ENCODE assay signal across 17 cellular contexts in the genomic region with DNA sequence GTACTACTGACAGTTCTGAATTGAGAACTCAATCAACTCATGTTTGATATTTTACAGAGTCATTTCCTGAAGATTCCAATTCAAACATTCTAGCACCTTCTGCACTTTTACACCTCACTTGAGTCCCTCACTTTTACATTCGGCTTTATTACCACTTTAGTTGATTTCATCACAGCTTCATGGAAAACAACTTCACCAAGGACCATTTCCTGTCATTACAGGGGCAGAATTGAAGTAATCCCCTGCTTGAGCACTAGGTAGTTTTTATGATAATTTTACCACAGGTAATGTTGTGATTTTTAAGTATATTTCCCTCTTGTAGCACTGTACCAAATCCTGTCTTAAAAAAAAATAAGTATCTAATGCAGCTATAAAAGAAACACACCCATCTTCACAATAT.
DNase-seq lines count a peak whose midpoint lies in the region; ATAC-seq, FAIRE-seq and TF ChIP-seq lines count a peak whose summit lies in the region.
"Had no signal": no experiment of that assay in that cellular context is flagged by ENCODE, and none has a peak within 500 bp of the region (broad histone marks: within the 10 kb centered on the region; RNA-seq: fewer than 3 reads in every experiment).

No MANE protein-coding gene starts in this region.

- H3K4me1 ChIP-seq in Loucy (ENCODE audit: insufficient read depth, low read length, poor library complexity, severe bottlenecking) = peaks cover 9% of the 10 kb centered on the region
- H3K4me1 ChIP-seq in uterus = no peaks in the 10 kb centered on the region

- TF ChIP-seq CTCF in Loucy (conservative IDR thresholded peaks at IDR 0.05; ENCODE audit: low read length) (no peak), uterus (IDR thresholded peaks at IDR 0.05) (no peak)

- peak; percentile 45 for FAIRE-seq in islet of Langerhans (lab: Jason Lieb, UNC)
- FAIRE-seq: A204.1, GM12878, GM18507 had no signal

- H3K9me3 Mint-ChIP-seq in activated T-cell treated with anti-CD3 and anti-CD28 coated beads, Interleukin-2, amount 50 U/mL, for 24 hours = no peaks in the 10 kb centered on the region
- H3K9me3 Mint-ChIP-seq: CD4-positive, alpha-beta memory T cell; GM23338 had no signal

- H3K4me3 ChIP-seq in Loucy (ENCODE audit: low read length, poor library complexity, severe bottlenecking) = no peak overlapping the region
- no peak overlapping the region for H3K4me3 ChIP-seq in uterus
- H3K4me3 ChIP-seq: GM12878, GM23338 had no signal

- H3K9me2 ChIP-seq in Loucy (replicated peaks; ENCODE audit: low read depth, low read length) = no peaks in the 10 kb centered on the region

- no peaks in the 10 kb centered on the region for H4K20me1 ChIP-seq in Loucy (ENCODE audit: insufficient read depth, low read length, poor library complexity, severe bottlenecking)

- H3K36me3 Mint-ChIP-seq in activated T-cell treated with anti-CD3 and anti-CD28 coated beads, Interleukin-2, amount 50 U/mL, for 24 hours (ENCODE audit: low read depth) = peaks cover 11% of the 10 kb centered on the region

- H3K4me2 ChIP-seq in Loucy (ENCODE audit: low read depth, low read length, poor library complexity, severe bottlenecking) = peak overlapping the region; percentile 33
- H3K4me2 ChIP-seq: GM23338 had no signal

- no peak overlapping the region for H3K4me3 Mint-ChIP-seq in activated T-cell treated with anti-CD3 and anti-CD28 coated beads, Interleukin-2, amount 50 U/mL, for 24 hours
- H3K4me3 Mint-ChIP-seq: B cell; CD4-positive, alpha-beta memory T cell; GM23338 had no signal

- H3K9me3 ChIP-seq in Loucy (ENCODE audit: insufficient read depth, low read depth, low read length) = no peaks in the 10 kb centered on the region
- H3K9me3 ChIP-seq in uterus = no peaks in the 10 kb centered on the region

- H3K4me1 Mint-ChIP-seq in activated T-cell treated with anti-CD3 and anti-CD28 coated beads, Interleukin-2, amount 50 U/mL, for 24 hours (ENCODE audit: low read depth) = no peaks in the 10 kb centered on the region

- no peaks in the 10 kb centered on the region for H3K27me3 ChIP-seq in Loucy (ENCODE audit: insufficient read depth, low read length, poor library complexity, severe bottlenecking)
- no peaks in the 10 kb centered on the region for H3K27me3 ChIP-seq in uterus

- intact Hi-C loops in uterus (cut with DNase I; ENCODE audit: low total_unique reads) = no loop called here

- no peak for ATAC-seq in HG03565 (IDR thresholded peaks at IDR 0.05; ENCODE audit: unreplicated experiment)
- no peak for ATAC-seq in GM19467 (IDR thresholded peaks at IDR 0.05; ENCODE audit: unreplicated experiment)
- ATAC-seq: GM12878, GM23338 had no signal

- H3F3A ChIP-seq in Loucy (ENCODE audit: low read depth) = 0 out of 2 replicates have a peak, but pooled peaks cover 3% of the 10 kb centered on the region

- peak overlapping the region; percentile 19 for H3K27ac Mint-ChIP-seq in activated T-cell treated with anti-CD3 and anti-CD28 coated beads, Interleukin-2, amount 50 U/mL, for 24 hours
- H3K27ac Mint-ChIP-seq: B cell, GM23338 had no signal

- H2AFZ ChIP-seq in Loucy (ENCODE audit: low read length) = no peak overlapping the region
- H2AFZ ChIP-seq: GM23338 had no signal

- no peak overlapping the region for H3K9ac ChIP-seq in Loucy (ENCODE audit: low read depth, low read length, poor library complexity, severe bottlenecking)

- no peak for DNase-seq in activated T-cell treated with anti-CD3 and anti-CD28 coated beads, Interleukin-2, amount 50 U/mL, for 24 hours
- DNase-seq in activated T-cell treated with anti-CD3 and anti-CD28 coated beads, Interleukin-2, amount 50 U/mL, for 1 hour = no peak
- DNase-seq in uterus = no peak
- DNase-seq: C1 segment of cervical spinal cord; CD4-positive, alpha-beta memory T cell; DMS53; H7; IMR-90 had no signal

- H3K27ac ChIP-seq in uterus = no peak overlapping the region

- no peaks in the 10 kb centered on the region for H3K27me3 Mint-ChIP-seq in activated T-cell treated with anti-CD3 and anti-CD28 coated beads, Interleukin-2, amount 50 U/mL, for 24 hours
- H3K27me3 Mint-ChIP-seq: B cell; CD4-positive, alpha-beta memory T cell had no signal

- H3K36me3 ChIP-seq in Loucy (ENCODE audit: insufficient read depth, low read length) (no peaks in the 10 kb centered on the region), uterus (no peaks in the 10 kb centered on the region)

- TF ChIP-seq POLR2A in uterus (IDR thresholded peaks at IDR 0.05) = no peak

- H3K79me2 ChIP-seq in Loucy (ENCODE audit: insufficient read depth, low read length) = no peaks in the 10 kb centered on the region
